ENCODE assay signal across 8 cellular contexts in the genomic region with DNA sequence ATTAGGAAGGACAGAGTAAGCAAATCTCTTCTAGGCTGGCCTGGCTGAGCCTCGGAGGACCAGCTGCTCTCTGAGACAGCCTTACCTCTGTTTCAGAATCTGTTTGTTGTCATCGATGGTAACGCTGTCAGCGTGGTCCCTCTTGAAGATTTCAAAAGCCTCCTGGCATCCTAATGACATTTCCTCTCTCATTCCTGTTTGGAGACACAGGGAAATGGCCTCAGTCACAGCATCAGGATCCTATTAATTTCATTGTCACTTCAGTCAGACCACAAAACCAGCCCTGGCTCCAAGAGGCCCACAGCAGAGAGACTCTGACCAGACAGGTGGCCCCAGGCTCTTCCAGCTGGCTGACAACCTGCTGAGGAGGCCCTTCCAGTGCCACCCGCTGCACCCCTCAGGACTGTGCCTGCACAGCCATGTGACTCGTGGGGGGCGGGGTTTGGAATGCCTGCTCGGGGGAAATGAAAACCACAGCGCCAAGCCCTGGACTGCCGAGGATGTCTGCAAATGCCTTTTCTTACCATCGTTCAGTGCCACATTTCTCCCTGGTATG.
DNase-seq lines count a peak whose midpoint lies in the region; ATAC-seq and TF ChIP-seq lines count a peak whose summit lies in the region.

No MANE protein-coding gene starts in this region.

- no peaks in the 10 kb centered on the region for H3K27me3 ChIP-seq in muscle layer of duodenum (ENCODE audit: low read depth, low read length)

- no peaks in the 10 kb centered on the region for H3K9me3 Mint-ChIP-seq in natural killer cell treated with Interleukin-12 subunit alpha and Interleukin-12 subunit beta and Interleukin-15 and Interleukin-18, amount 100 ng/mL, for 72 hours
- no peaks in the 10 kb centered on the region for H3K9me3 Mint-ChIP-seq in activated naive CD4-positive, alpha-beta T cell treated with anti-CD3 and anti-CD28 coated beads, Interleukin-2, amount 50 U/mL, for 72 hours

- no peaks in the 10 kb centered on the region for H3K9me3 ChIP-seq in muscle layer of duodenum (ENCODE audit: control insufficient read depth in 1 of 2, low read length in 2 of 2)

- H3K4me1 Mint-ChIP-seq in natural killer cell treated with Interleukin-12 subunit alpha and Interleukin-12 subunit beta and Interleukin-15 and Interleukin-18, amount 100 ng/mL, for 72 hours (ENCODE audit: low read depth in 2 of 2): no peaks in the 10 kb centered on the region

- H3K27ac ChIP-seq in muscle layer of duodenum (ENCODE audit: low read length): peak overlapping the region; percentile 2

- no peak overlapping the region for H3K4me3 Mint-ChIP-seq in natural killer cell treated with Interleukin-12 subunit alpha and Interleukin-12 subunit beta and Interleukin-15 and Interleukin-18, amount 100 ng/mL, for 72 hours

- H3K27ac Mint-ChIP-seq in natural killer cell treated with Interleukin-12 subunit alpha and Interleukin-12 subunit beta and Interleukin-15 and Interleukin-18, amount 100 ng/mL, for 72 hours: no peak overlapping the region
- H3K27ac Mint-ChIP-seq in activated naive CD4-positive, alpha-beta T cell treated with anti-CD3 and anti-CD28 coated beads, Interleukin-2, amount 50 U/mL, for 72 hours: no peak overlapping the region

- H3K36me3 ChIP-seq in muscle layer of duodenum (ENCODE audit: control insufficient read depth in 1 of 2, insufficient read depth in 2 of 2, low read length in 2 of 2): no peaks in the 10 kb centered on the region

- H3K4me3 ChIP-seq in choroid plexus epithelial cell (ENCODE audit: low read depth, low read length) (no peak overlapping the region), muscle layer of duodenum (ENCODE audit: low read depth in 1 of 2, low read length in 2 of 2) (peak overlapping the region in 1 of 2 donors; percentile 17)

- peaks cover 6 to 21% of the 10 kb centered on the region in 2 donors for H3K4me1 ChIP-seq in muscle layer of duodenum (ENCODE audit: control insufficient read depth in 1 of 2, insufficient read depth in 2 of 2, low read length in 2 of 2)

- no peaks in the 10 kb centered on the region for H3K36me3 Mint-ChIP-seq in natural killer cell treated with Interleukin-12 subunit alpha and Interleukin-12 subunit beta and Interleukin-15 and Interleukin-18, amount 100 ng/mL, for 72 hours
- H3K36me3 Mint-ChIP-seq in activated naive CD4-positive, alpha-beta T cell treated with anti-CD3 and anti-CD28 coated beads, Interleukin-2, amount 50 U/mL, for 72 hours: no peaks in the 10 kb centered on the region

- H3K27me3 Mint-ChIP-seq in natural killer cell treated with Interleukin-12 subunit alpha and Interleukin-12 subunit beta and Interleukin-15 and Interleukin-18, amount 100 ng/mL, for 72 hours: peaks cover 22 to 26% of the 10 kb centered on the region in 2 donors

- peak; percentile 31 for DNase-seq in COLO668 (lab: John Stamatoyannopoulos, UW; ENCODE audit: unreplicated experiment)
- peak; percentile 67 for DNase-seq in NCI-H187 treated with DMSO at 0.1 percent for 48 hours (lab: John Stamatoyannopoulos, UW)
- DNase-seq in choroid plexus epithelial cell (ENCODE audit: low read depth): peak; percentile 19
- DNase-seq in natural killer cell treated with Interleukin-12 subunit alpha and Interleukin-12 subunit beta and Interleukin-15 and Interleukin-18, amount 100 ng/mL, for 72 hours (ENCODE audit: low spot score): no peak
- DNase-seq in HPDE6-E6E7 (ENCODE audit: extremely low spot score): no peak
- no peak for DNase-seq in activated naive CD4-positive, alpha-beta T cell treated with anti-CD3 and anti-CD28 coated beads, Interleukin-2, amount 50 U/mL, for 72 hours (ENCODE audit: low spot score in 2 of 2)

- no peak for TF ChIP-seq CTCF in choroid plexus epithelial cell (conservative IDR thresholded peaks at IDR 0.05; ENCODE audit: low read depth, low read length)

- ATAC-seq in natural killer cell treated with Interleukin-12 subunit alpha and Interleukin-12 subunit beta and Interleukin-15 and Interleukin-18, amount 100 ng/mL, for 72 hours: no peak
- no peak for ATAC-seq in HG03175 (IDR thresholded peaks at IDR 0.05; ENCODE audit: unreplicated experiment)
- no peak for ATAC-seq in activated naive CD4-positive, alpha-beta T cell treated with anti-CD3 and anti-CD28 coated beads, Interleukin-2, amount 50 U/mL, for 72 hours

Comparison
In these comparisons a context has a peak if more than half of its experiments do, and no peak if none do; other contexts are left out.
1. DNase-seq: peak in COLO668 (single experiment), NCI-H187 treated with DMSO at 0.1 percent for 48 hours (single experiment) and choroid plexus epithelial cell (single experiment); none in natural killer cell treated with Interleukin-12 subunit alpha and Interleukin-12 subunit beta and Interleukin-15 and Interleukin-18, amount 100 ng/mL, for 72 hours (single experiment), HPDE6-E6E7 (single experiment) and activated naive CD4-positive, alpha-beta T cell treated with anti-CD3 and anti-CD28 coated beads, Interleukin-2, amount 50 U/mL, for 72 hours (0 of 2).